ENCODE assay signal across 1 cellular context in genomic region chr17:62065611-62066468, GRCh38.
TF ChIP-seq lines count a peak whose summit lies in the region.

No MANE protein-coding gene starts in this region.

TF ChIP-seq in K562, 482 proteins besides CTCF, POLR2A, EP300 and RAD21 (continued from another document and continues in another):
- no peak for TF ChIP-seq TSC22D4 (tag; IDR thresholded peaks at IDR 0.05)
- no peak for TF ChIP-seq CREB3L1 (IDR thresholded peaks at IDR 0.05; ENCODE audit: borderline replicate concordance, low read depth)
- no peak for TF ChIP-seq NONO (IDR thresholded peaks at IDR 0.05; ENCODE audit: low read depth in 2 of 2, low read length in 1 of 2)
- TF ChIP-seq CHAMP1 (IDR thresholded peaks at IDR 0.05): no peak
- no peak for TF ChIP-seq TRIM28 (IDR thresholded peaks at IDR 0.05)
- TF ChIP-seq E2F6 (IDR thresholded peaks at IDR 0.05; ENCODE audit: borderline replicate concordance in 1 of 2, extremely low read depth in 1 of 2, insufficient read depth in 1 of 2, insufficient read length in 1 of 2, low read depth in 1 of 2, low read length in 1 of 2, poor library complexity in 1 of 2, severe bottlenecking in 1 of 2): peak in 1 of 2 experiments; percentile 43
- no peak for TF ChIP-seq PHTF2 (CRISPR knock-in tag; IDR thresholded peaks at IDR 0.05)
- no peak for TF ChIP-seq ZNF143 (CRISPR knock-in tag; IDR thresholded peaks at IDR 0.05)
- TF ChIP-seq THRAP3 (IDR thresholded peaks at IDR 0.05; ENCODE audit: borderline replicate concordance): no peak
- no peak for TF ChIP-seq ZBTB11 (CRISPR knock-in tag; IDR thresholded peaks at IDR 0.05)
- TF ChIP-seq CREB1 (IDR thresholded peaks at IDR 0.05): no peak
- no peak for TF ChIP-seq CREB1 (CRISPR knock-in tag; IDR thresholded peaks at IDR 0.05)
- TF ChIP-seq MBD2 (IDR thresholded peaks at IDR 0.05; ENCODE audit: borderline replicate concordance, low read depth): no peak; the same call in 1 of the 2 replicates
- TF ChIP-seq MEIS2 (IDR thresholded peaks at IDR 0.05; ENCODE audit: partially characterized antibody): no peak
- peak; percentile 100 for TF ChIP-seq USF2 (CRISPR knock-in tag; IDR thresholded peaks at IDR 0.05)
- TF ChIP-seq NFIC (IDR thresholded peaks at IDR 0.05): no peak
- no peak for TF ChIP-seq RERE (CRISPR knock-in tag; IDR thresholded peaks at IDR 0.05; ENCODE audit: borderline replicate concordance)
- no peak for TF ChIP-seq STAT5B (CRISPR knock-in tag; IDR thresholded peaks at IDR 0.05)
- TF ChIP-seq PTTG1 (tag; IDR thresholded peaks at IDR 0.05; ENCODE audit: low read depth): no peak
- no peak for TF ChIP-seq ARNT (IDR thresholded peaks at IDR 0.05)
- TF ChIP-seq ZNF740 (CRISPR knock-in tag; IDR thresholded peaks at IDR 0.05): peak; percentile 64; the same call in 1 of the 2 replicates
- no peak; a peak in 1 of 4 replicates for TF ChIP-seq ZNF740 (tag; IDR thresholded peaks at IDR 0.05)
- no peak for TF ChIP-seq TRIM25 (IDR thresholded peaks at IDR 0.05; ENCODE audit: borderline replicate concordance)
- 0 out of 2 replicates have a peak, but pooled peaks have one; percentile 7 for TF ChIP-seq ZBTB9 (CRISPR knock-in tag; IDR thresholded peaks at IDR 0.05)
- TF ChIP-seq CREBBP (IDR thresholded peaks at IDR 0.05; ENCODE audit: low read depth, low read length): no peak
- TF ChIP-seq ZNF165 (CRISPR knock-in tag; IDR thresholded peaks at IDR 0.05; ENCODE audit: borderline replicate concordance): no peak
- no peak for TF ChIP-seq THAP7 (CRISPR knock-in tag; IDR thresholded peaks at IDR 0.05)
- TF ChIP-seq ZNF75A (CRISPR knock-in tag; IDR thresholded peaks at IDR 0.05): no peak
- 0 out of 2 replicates have a peak, but pooled peaks have one; percentile 31 for TF ChIP-seq ZBTB1 (CRISPR knock-in tag; IDR thresholded peaks at IDR 0.05; ENCODE audit: borderline replicate concordance, low read depth)
- TF ChIP-seq ZNF696 (CRISPR knock-in tag; conservative IDR thresholded peaks at IDR 0.05): no peak
- no peak for TF ChIP-seq BDP1 (IDR thresholded peaks at IDR 0.05; ENCODE audit: insufficient read depth, insufficient read length)
- TF ChIP-seq E2F8 (IDR thresholded peaks at IDR 0.05; ENCODE audit: low read depth, partially characterized antibody): no peak
- TF ChIP-seq KLF6 (CRISPR knock-in tag; IDR thresholded peaks at IDR 0.05; ENCODE audit: borderline replicate concordance): no peak
